ENCODE assay signal across 16 cellular contexts in the genomic region with DNA sequence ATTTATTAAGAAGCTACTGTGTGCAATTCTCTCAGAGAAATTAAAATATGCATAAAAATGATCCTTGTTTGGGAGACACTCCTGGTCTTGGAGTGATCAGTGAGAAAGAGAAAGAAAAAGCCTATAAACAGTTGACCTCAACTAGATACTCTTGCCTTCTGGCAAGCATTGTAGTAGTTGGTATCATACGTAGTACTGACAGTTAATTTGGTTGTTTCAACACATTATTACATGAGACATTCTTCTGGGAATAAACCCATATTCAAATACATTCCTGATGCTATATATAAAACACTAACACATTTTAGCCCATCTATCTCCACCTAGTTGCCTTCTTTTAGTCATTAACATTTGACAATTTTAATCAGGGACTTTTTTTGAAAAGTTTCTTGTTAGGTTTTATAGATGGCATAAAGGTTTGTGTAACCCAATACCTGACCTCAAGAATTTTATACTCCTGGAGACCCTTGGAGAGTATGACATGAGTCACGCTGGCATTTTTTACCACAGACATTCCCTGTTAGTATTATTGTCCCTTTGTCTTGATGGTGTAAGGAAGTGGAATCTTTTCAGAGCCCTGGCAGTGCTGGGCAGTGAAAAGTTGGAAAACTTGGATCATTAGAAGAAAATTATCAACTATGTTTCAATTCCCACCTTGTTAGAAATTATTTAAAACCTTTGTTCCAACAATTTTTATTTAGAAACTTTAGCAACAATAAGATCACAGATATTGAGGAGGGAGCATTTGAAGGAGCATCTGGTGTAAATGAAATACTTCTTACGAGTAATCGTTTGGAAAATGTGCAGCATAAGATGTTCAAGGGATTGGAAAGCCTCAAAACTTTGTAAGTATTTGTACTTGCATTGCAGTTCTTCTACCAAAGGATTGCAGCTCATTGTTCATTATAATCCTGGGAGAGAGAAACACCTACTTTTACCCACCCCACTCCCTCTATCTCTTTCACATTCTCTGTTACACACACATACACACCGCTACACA.
DNase-seq lines count a peak whose midpoint lies in the region; ATAC-seq and TF ChIP-seq lines count a peak whose summit lies in the region.
"Had no signal": no experiment of that assay in that cellular context is flagged by ENCODE, and none has a peak within 500 bp of the region (broad histone marks: within the 10 kb centered on the region; RNA-seq: fewer than 3 reads in every experiment).

No MANE protein-coding gene starts in this region.

- H3K36me3 ChIP-seq in IMR-90 (ENCODE audit: control insufficient read depth, insufficient read depth, low read length) (no peaks in the 10 kb centered on the region; the same call in 1 of the 2 replicates), body of pancreas (replicated peaks in 1 of 2; ENCODE audit: insufficient read depth in 1 of 2, low read depth in 2 of 2) (no peaks in the 10 kb centered on the region)
- H3K36me3 ChIP-seq: BLaER1, colonic mucosa had no signal

- in situ Hi-C loops in IMR-90 (cut with MboI; ENCODE audit: low sequenced_read_pairs) (loop anchor here (25.0 kb wide), 1 partner anchor 1846 kb away; no protein-coding TSS in a partner anchor), astrocyte of the cerebellum (cut with HindIII; ENCODE audit: low sequenced_read_pairs) (no loop called here)

- H4K5ac ChIP-seq in IMR-90 (ENCODE audit: low read depth, low read length) = no peak overlapping the region

- ATAC-seq in IMR-90 (ENCODE audit: low read depth) (no peak), body of pancreas (no peak)
- ATAC-seq: right cardiac atrium had no signal

- no peak for TF ChIP-seq RAD21 in IMR-90 (IDR thresholded peaks at IDR 0.05; ENCODE audit: low read length)

- H2BK15ac ChIP-seq in IMR-90 (ENCODE audit: low read depth, low read length) = no peak overlapping the region

- CTCF ChIA-PET in IMR-90 (lab: Yijun Ruan, JAX) = no interaction called here
- CTCF ChIA-PET in GM10248 (lab: Yijun Ruan, JAX) = interaction anchor here (1.2 to 1.5 kb wide), 2 partner anchors 8 to 14 kb away, joined by 3 to 4 read pairs; no protein-coding TSS in a partner anchor

- WGBS in IMR-90 (ENCODE audit: extremely low coverage in 2 of 2, insufficient read length in 1 of 2), 2 experiments = 92% methylated on average over 2 of the region's 5 CpGs; no CpG with 5 or more reads in 1 of the 2 experiments
- 82 to 87% methylated on average over 5 of the region's 5 CpGs for WGBS in body of pancreas, 2 donors

- H3K9me3 ChIP-seq in IMR-90 (ENCODE audit: control insufficient read depth, insufficient read depth, low read length) = no peaks in the 10 kb centered on the region
- H3K9me3 ChIP-seq in body of pancreas = no peaks in the 10 kb centered on the region
- H3K9me3 ChIP-seq: adrenal gland, BLaER1, colonic mucosa had no signal

- no peak overlapping the region for H3K4me2 ChIP-seq in IMR-90 (ENCODE audit: low read depth, low read length)
- H3K4me2 ChIP-seq: BLaER1 had no signal

- peaks cover 6% of the 10 kb centered on the region for H3K9me1 ChIP-seq in IMR-90 (ENCODE audit: insufficient read depth, low read length)

- H2BK120ac ChIP-seq in IMR-90 (ENCODE audit: low read depth, low read length) = no peak overlapping the region

- no peaks in the 10 kb centered on the region for H3K79me1 ChIP-seq in IMR-90 (ENCODE audit: low read depth in 1 of 2, low read length in 2 of 2)

- POLR2A ChIA-PET in IMR-90 (lab: Charles Lee; ENCODE audit: unreplicated experiment) = no interaction called here
- POLR2A ChIA-PET in GM10248 (lab: Yijun Ruan, JAX) = no interaction called here

- dilution Hi-C loops in IMR-90 (cut with HindIII; ENCODE audit: low sequenced_read_pairs, unreplicated experiment) = no loop called here

- TF ChIP-seq POLR2A in IMR-90 (IDR thresholded peaks at IDR 0.05; ENCODE audit: low read depth, low read length) (no peak), body of pancreas (IDR thresholded peaks at IDR 0.05) (no peak)

- TF ChIP-seq CTCF in IMR-90 (conservative IDR thresholded peaks at IDR 0.05; ENCODE audit: low read depth, low read length) = no peak
- no peak for TF ChIP-seq CTCF in astrocyte of the cerebellum (IDR thresholded peaks at IDR 0.05; ENCODE audit: low read depth, low read length, missing control alignments)
- TF ChIP-seq CTCF in body of pancreas (IDR thresholded peaks at IDR 0.05) = no peak
- TF ChIP-seq CTCF in GM10248 (IDR thresholded peaks at IDR 0.05; ENCODE audit: control extremely low read depth, extremely low read depth, low read depth, missing control alignments) = no peak

- no peak overlapping the region for H2BK5ac ChIP-seq in IMR-90 (ENCODE audit: low read depth, low read length, poor library complexity, severe bottlenecking)

- H3K27ac ChIP-seq in IMR-90 (ENCODE audit: insufficient read depth, low read length) (no peak overlapping the region), body of pancreas (no peak overlapping the region)
- H3K27ac ChIP-seq: adrenal gland, BLaER1, colonic mucosa, epithelial cell of prostate had no signal

- no peak overlapping the region for H2AK9ac ChIP-seq in IMR-90 (replicated peaks; ENCODE audit: low read depth, low read length, poor library complexity)

- H3K56ac ChIP-seq in IMR-90 (ENCODE audit: extremely low read depth, insufficient read depth, low read length) = no peak overlapping the region

- H4K91ac ChIP-seq in IMR-90 (ENCODE audit: insufficient read depth, low read depth, low read length) = no peak overlapping the region

- H4K20me1 ChIP-seq in IMR-90 (ENCODE audit: insufficient read depth, low read length) = no peaks in the 10 kb centered on the region
- H4K20me1 ChIP-seq: BLaER1 had no signal

- no peak overlapping the region for H3K9ac ChIP-seq in IMR-90 (ENCODE audit: low read depth, low read length)
- H3K9ac ChIP-seq: BLaER1 had no signal

- H3K23ac ChIP-seq in IMR-90 (ENCODE audit: low read depth, low read length) = no peak overlapping the region

- BruUV-seq in IMR-90 (replicated peaks; lab: Mats Ljungman, UMichigan) = no TSS peak

- H3K27me3 ChIP-seq in IMR-90 (ENCODE audit: control insufficient read depth, insufficient read depth, low read length) (no peaks in the 10 kb centered on the region), body of pancreas (no peaks in the 10 kb centered on the region)
- H3K27me3 ChIP-seq: adrenal gland, BLaER1, colonic mucosa had no signal

- no peak overlapping the region for H3K4me3 ChIP-seq in IMR-90 (ENCODE audit: insufficient read depth, low read depth, low read length)
- no peak overlapping the region for H3K4me3 ChIP-seq in astrocyte of the cerebellum (ENCODE audit: low read depth, low read length)
- H3K4me3 ChIP-seq in body of pancreas = no peak overlapping the region
- H3K4me3 ChIP-seq: adrenal gland, BLaER1, colonic mucosa had no signal

- intact Hi-C loops in IMR-90 (cut with micrococcal nuclease) = no loop called here
- intact Hi-C loops in body of pancreas (cut with DNase I) = no loop called here

- DNase-seq in Daoy (ENCODE audit: low read depth) (peak; percentile 77), IMR-90 (peak; percentile 41), astrocyte of the cerebellum (ENCODE audit: low read depth) (peak; percentile 29), myocyte (ENCODE audit: low read depth) (peak; percentile 90), NCI-H1694 treated with DMSO at 0.1 percent for 48 hours (lab: John Stamatoyannopoulos, UW) (no peak), cortex of kidney (lab: John Stamatoyannopoulos, UW) (no peak), body of pancreas (no peak), GM10248 (ENCODE audit: extremely low spot score) (no peak)
- DNase-seq: adrenal gland; colonic mucosa; midbrain; NCI-H1092 treated with DMSO at 0.1 percent for 48 hours; right cardiac atrium; stimulated activated CD4-positive, alpha-beta T cell treated with anti-CD3 and anti-CD28 coated beads, Interleukin-1b, Interleukin-23, amount 100 ng/mL, for 48 hours had no signal

- H3K4ac ChIP-seq in IMR-90 (ENCODE audit: low read depth, low read length) = no peak overlapping the region

- H2AK5ac ChIP-seq in IMR-90 (ENCODE audit: low read depth, low read length) = no peak overlapping the region

- no peak overlapping the region for H3K18ac ChIP-seq in IMR-90 (ENCODE audit: low read depth, low read length)

- H3K4me1 ChIP-seq in IMR-90 (ENCODE audit: control insufficient read depth, insufficient read depth, low read length) (peaks cover 10% of the 10 kb centered on the region), body of pancreas (no peaks in the 10 kb centered on the region)
- H3K4me1 ChIP-seq: adrenal gland, BLaER1, colonic mucosa had no signal

- no peak overlapping the region for H2AFZ ChIP-seq in IMR-90 (replicated peaks; ENCODE audit: low read length, poor library complexity)

- H2BK20ac ChIP-seq in IMR-90 (ENCODE audit: low read depth, low read length) = no peak overlapping the region

- H4K8ac ChIP-seq in IMR-90 (ENCODE audit: low read depth in 2 of 2, low read length in 2 of 2) = no peak overlapping the region

- no peak overlapping the region for H3K14ac ChIP-seq in IMR-90 (replicated peaks; ENCODE audit: low read depth, low read length)

TF ChIP-seq in IMR-90, 13 proteins besides CTCF, POLR2A, EP300 and RAD21 (continues in another document):
- TF ChIP-seq NFE2L2 (IDR thresholded peaks at IDR 0.05; ENCODE audit: low read depth, low read length) (no peak), MAFK (IDR thresholded peaks at IDR 0.05; ENCODE audit: low read depth, low read length) (no peak), FOS (IDR thresholded peaks at IDR 0.05; ENCODE audit: low read depth, low read length) (no peak), RCOR1 (IDR thresholded peaks at IDR 0.05; ENCODE audit: insufficient replicate concordance, low read length) (no peak), MAZ (IDR thresholded peaks at IDR 0.05; ENCODE audit: borderline replicate concordance, low read depth, low read length) (no peak), CEBPB (IDR thresholded peaks at IDR 0.05; ENCODE audit: low read depth, low read length) (no peak), RFX5 (IDR thresholded peaks at IDR 0.05; ENCODE audit: low read depth, low read length) (no peak), SMC3 (IDR thresholded peaks at IDR 0.05; ENCODE audit: low read depth, low read length) (no peak), BHLHE40 (IDR thresholded peaks at IDR 0.05; ENCODE audit: low read depth, low read length) (no peak), MXI1 (IDR thresholded peaks at IDR 0.05; ENCODE audit: borderline replicate concordance, low read depth, low read length) (no peak), CHD1 (IDR thresholded peaks at IDR 0.05; ENCODE audit: low read depth, low read length) (no peak)
- TF ChIP-seq, protein P1, sequence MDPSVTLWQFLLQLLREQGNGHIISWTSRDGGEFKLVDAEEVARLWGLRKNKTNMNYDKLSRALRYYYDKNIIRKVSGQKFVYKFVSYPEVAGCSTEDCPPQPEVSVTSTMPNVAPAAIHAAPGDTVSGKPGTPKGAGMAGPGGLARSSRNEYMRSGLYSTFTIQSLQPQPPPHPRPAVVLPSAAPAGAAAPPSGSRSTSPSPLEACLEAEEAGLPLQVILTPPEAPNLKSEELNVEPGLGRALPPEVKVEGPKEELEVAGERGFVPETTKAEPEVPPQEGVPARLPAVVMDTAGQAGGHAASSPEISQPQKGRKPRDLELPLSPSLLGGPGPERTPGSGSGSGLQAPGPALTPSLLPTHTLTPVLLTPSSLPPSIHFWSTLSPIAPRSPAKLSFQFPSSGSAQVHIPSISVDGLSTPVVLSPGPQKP (IDR thresholded peaks at IDR 0.05; ENCODE audit: borderline replicate concordance, low read depth, low read length) = no peak

Comparison
In these comparisons a context has a peak if more than half of its experiments do, and no peak if none do; other contexts are left out.
1. DNase-seq: peak in Daoy (single experiment), IMR-90 (single experiment), astrocyte of the cerebellum (single experiment) and myocyte (single experiment); none in NCI-H1694 treated with DMSO at 0.1 percent for 48 hours (single experiment), cortex of kidney (single experiment), body of pancreas (0 of 4) and GM10248 (single experiment).